ENCODE assay signal across 8 cellular contexts in the genomic region with DNA sequence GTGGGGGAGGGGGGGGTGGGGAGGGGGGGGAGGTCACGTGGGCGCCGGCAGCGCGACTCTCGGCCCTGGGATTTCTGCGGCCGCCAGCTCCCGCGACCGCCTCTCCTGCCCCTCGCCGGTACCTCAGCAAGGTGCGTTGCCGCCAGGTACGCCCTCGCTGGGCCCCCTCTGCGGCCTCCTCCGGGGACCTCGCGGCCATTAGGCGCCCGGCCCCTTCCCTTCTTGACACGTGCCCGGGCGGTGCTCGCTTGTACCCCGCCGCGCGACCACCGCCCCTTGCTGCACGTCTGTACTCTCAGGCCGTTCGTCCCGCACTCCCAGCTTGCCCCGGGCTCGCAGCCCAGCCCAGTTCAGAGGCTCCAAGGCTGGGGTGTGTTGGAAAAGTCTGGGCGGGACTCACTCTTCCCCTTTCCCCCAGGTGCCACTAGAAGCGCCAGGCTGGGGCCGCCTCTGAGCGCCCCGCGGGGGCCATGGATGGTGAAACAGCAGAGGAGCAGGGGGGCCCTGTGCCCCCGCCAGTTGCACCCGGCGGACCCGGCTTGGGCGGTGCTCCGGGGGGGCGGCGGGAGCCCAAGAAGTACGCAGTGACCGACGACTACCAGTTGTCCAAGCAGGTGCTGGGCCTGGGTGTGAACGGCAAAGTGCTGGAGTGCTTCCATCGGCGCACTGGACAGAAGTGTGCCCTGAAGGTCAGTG. TPM values are rescaled to one million over a fixed set of nuclear protein-coding genes. Genes with fewer than 3 reads are reported as not detected.
DNase-seq lines count a peak whose midpoint lies in the region; ATAC-seq and TF ChIP-seq lines count a peak whose summit lies in the region.

A gene (plus strand): TSS at position 56 of the 696 bp plus-strand sequence. CDS start 415 bp downstream, at position 471.

- intact Hi-C loops in HCT116 (cut with micrococcal nuclease) (loop anchor here (2.0 to 5.0 kb wide), 7 partner anchors 270 to 1050 kb away; a partner anchor contains a TSS), right cardiac atrium (cut with DNase I) (loop anchor here (2.0 to 10.0 kb wide), 4 partner anchors 54 to 768 kb away; a partner anchor contains a TSS)

- H3K9me3 ChIP-seq in HCT116 (ENCODE audit: control insufficient read depth in 1 of 2, insufficient read depth in 1 of 2, low read depth in 1 of 2, low read length in 2 of 2) (no peaks in the 10 kb centered on the region), right cardiac atrium (ENCODE audit: control insufficient read depth, low read length) (no peaks in the 10 kb centered on the region)

- CTCF ChIA-PET in HCT116 (lab: Charles Lee): interaction anchor here (0.6 to 3.8 kb wide), 10 partner anchors 8 to 885 kb away, joined by 3 to 83 read pairs (median 8); a partner anchor contains a TSS

- H3K4me3 Mint-ChIP-seq in activated naive CD8-positive, alpha-beta T cell treated with anti-CD3 and anti-CD28 coated beads for 36 hours: peak within 1 kb of the TSS; percentile 92

- H2AFZ ChIP-seq in HCT116 (ENCODE audit: low read depth, low read length, poor library complexity, severe bottlenecking): peak within 1 kb of the TSS; percentile 65

- RAD21 ChIA-PET in HCT116 (lab: Charles Lee; ENCODE audit: low non-redundant PET in 1 of 2, low total read pairs in 2 of 2, uncharacterized antibody in 2 of 2, unreplicated experiment in 2 of 2): interaction anchor here (0.7 to 3.4 kb wide), 6 partner anchors 36 to 1102 kb away, joined by 3 to 40 read pairs (median 6); a partner anchor contains a TSS

- no peak for TF ChIP-seq CTCF in HCT116 (IDR thresholded peaks at IDR 0.05 in 2 of 3, conservative IDR thresholded peaks at IDR 0.05 in 1 of 3; ENCODE audit: borderline replicate concordance in 1 of 3, insufficient read depth in 1 of 3, low read depth in 2 of 3, low read length in 2 of 3)
- TF ChIP-seq CTCF in NB4 (IDR thresholded peaks at IDR 0.05; ENCODE audit: low read depth, low read length): no peak

- peaks cover 60% of the 10 kb centered on the region for H3K4me1 Mint-ChIP-seq in activated naive CD8-positive, alpha-beta T cell treated with anti-CD3 and anti-CD28 coated beads for 36 hours

- peaks cover 61% of the 10 kb centered on the region for H3K36me3 Mint-ChIP-seq in activated naive CD8-positive, alpha-beta T cell treated with anti-CD3 and anti-CD28 coated beads for 36 hours

- H3K27ac Mint-ChIP-seq in activated naive CD8-positive, alpha-beta T cell treated with anti-CD3 and anti-CD28 coated beads for 36 hours: peak within 1 kb of the TSS; percentile 95

- peak within 1 kb of the TSS; percentile 94 for H3K4me2 ChIP-seq in HCT116 (ENCODE audit: low read length)

- H3K9me2 ChIP-seq in HCT116 (ENCODE audit: insufficient read depth): no peaks in the 10 kb centered on the region

- TF ChIP-seq POLR2A in HCT116 (IDR thresholded peaks at IDR 0.05; ENCODE audit: borderline replicate concordance, extremely low read depth, insufficient read depth, insufficient read length) (no peak), NB4 (IDR thresholded peaks at IDR 0.05; ENCODE audit: extremely low read depth, insufficient read length) (peak; percentile 17)

- WGBS in right cardiac atrium: under 1% methylated on average over 58 of the region's 58 CpGs

- H3K4me3 ChIP-seq in HCT116 (replicated peaks in 1 of 2; ENCODE audit: low read depth in 1 of 2, low read length in 2 of 2) (peak within 1 kb of the TSS; percentile 77 to 81), NB4 (ENCODE audit: low read depth, low read length) (peak within 1 kb of the TSS; percentile 100), right cardiac atrium (ENCODE audit: low read length) (peak within 1 kb of the TSS; percentile 71), skeletal muscle cell (ENCODE audit: low read depth, low read length) (peak within 1 kb of the TSS; percentile 81)

- POLR2A ChIA-PET in HCT116 (lab: Charles Lee): interaction anchor here (0.6 to 2.0 kb wide), 8 partner anchors 11 to 768 kb away, joined by 3 to 5 read pairs (median 4); a partner anchor contains a TSS

- H3K27ac ChIP-seq in HCT116 (ENCODE audit: low read depth, low read length) (peak within 1 kb of the TSS; percentile 93), right cardiac atrium (ENCODE audit: low read length) (peak within 1 kb of the TSS; percentile 86)

- H4K20me1 ChIP-seq in HCT116 (ENCODE audit: insufficient read depth): no peaks in the 10 kb centered on the region

- TF ChIP-seq RAD21 in HCT116 (IDR thresholded peaks at IDR 0.05; ENCODE audit: low read depth): no peak

- DNase-seq in NCI-H2227 (lab: John Stamatoyannopoulos, UW; ENCODE audit: unreplicated experiment): peak; percentile 51
- DNase-seq in NCI-H2227 treated with DMSO at 0.1 percent for 48 hours (lab: John Stamatoyannopoulos, UW): no peak
- DNase-seq in HCT116 (ENCODE audit: low read depth, low spot score): no peak
- peak; percentile 75 for DNase-seq in NB4 (ENCODE audit: low read depth)
- DNase-seq in activated naive CD8-positive, alpha-beta T cell treated with anti-CD3 and anti-CD28 coated beads for 36 hours: peak; percentile 40
- DNase-seq in right cardiac atrium: peak; percentile 64 to 85 (median 80)
- DNase-seq in skeletal muscle cell (ENCODE audit: low read depth): no peak
- no peak for DNase-seq in NCI-H774 (lab: John Stamatoyannopoulos, UW)

- H3K36me3 ChIP-seq in HCT116 (ENCODE audit: control insufficient read depth in 1 of 2, insufficient read depth in 2 of 2, low read length in 2 of 2): peaks cover 0 to 7% of the 10 kb centered on the region in 2 experiments; a peak in 1 of 4 replicates

- H3K4me1 ChIP-seq in HCT116 (ENCODE audit: control insufficient read depth in 1 of 2, insufficient read depth in 2 of 2, low read length in 2 of 2) (peaks cover 15 to 50% of the 10 kb centered on the region in 2 experiments), right cardiac atrium (ENCODE audit: control insufficient read depth, insufficient read depth, low read length) (peaks cover 12% of the 10 kb centered on the region)

- peaks cover 4% of the 10 kb centered on the region for H3K27me3 Mint-ChIP-seq in activated naive CD8-positive, alpha-beta T cell treated with anti-CD3 and anti-CD28 coated beads for 36 hours

- peaks cover 48% of the 10 kb centered on the region for H3K79me2 ChIP-seq in HCT116 (ENCODE audit: insufficient read depth, low read length)

- TSS peak; percentile 47 for BruUV-seq in HCT116 (replicated peaks; lab: Mats Ljungman, UMichigan)

- H3K27me3 ChIP-seq in HCT116 (ENCODE audit: insufficient read depth, low read length) (no peaks in the 10 kb centered on the region), right cardiac atrium (ENCODE audit: control insufficient read depth, insufficient read depth) (no peaks in the 10 kb centered on the region)

- H3K9me3 Mint-ChIP-seq in activated naive CD8-positive, alpha-beta T cell treated with anti-CD3 and anti-CD28 coated beads for 36 hours: no peaks in the 10 kb centered on the region

- ATAC-seq in HCT116 (peak; percentile 26), right cardiac atrium (peak; percentile 17 to 31)

- peak within 1 kb of the TSS; percentile 91 for H3K9ac ChIP-seq in HCT116 (ENCODE audit: low read length)

TF ChIP-seq in HCT116, 20 proteins besides CTCF, POLR2A, EP300 and RAD21:
- TF ChIP-seq ZNF274 (IDR thresholded peaks at IDR 0.05; ENCODE audit: low read depth, low read length): no peak
- no peak for TF ChIP-seq EZH2 (IDR thresholded peaks at IDR 0.05)
- TF ChIP-seq CBX3 (IDR thresholded peaks at IDR 0.05; ENCODE audit: low read depth): no peak
- TF ChIP-seq, protein P1, sequence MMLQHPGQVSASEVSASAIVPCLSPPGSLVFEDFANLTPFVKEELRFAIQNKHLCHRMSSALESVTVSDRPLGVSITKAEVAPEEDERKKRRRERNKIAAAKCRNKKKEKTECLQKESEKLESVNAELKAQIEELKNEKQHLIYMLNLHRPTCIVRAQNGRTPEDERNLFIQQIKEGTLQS (IDR thresholded peaks at IDR 0.05): no peak
- peak; percentile 68 for TF ChIP-seq POLR2AphosphoS5 (IDR thresholded peaks at IDR 0.05; ENCODE audit: low read depth, low read length)
- TF ChIP-seq CEBPB (IDR thresholded peaks at IDR 0.05; ENCODE audit: low read depth): no peak
- TF ChIP-seq EGR1 (IDR thresholded peaks at IDR 0.05; ENCODE audit: low read depth): no peak
- TF ChIP-seq TCF7L2 (IDR thresholded peaks at IDR 0.05; ENCODE audit: borderline replicate concordance, extremely low read depth, insufficient read depth, insufficient read length): no peak
- peak; percentile 37; the same call in 1 of the 2 replicates for TF ChIP-seq ZFX (IDR thresholded peaks at IDR 0.05)
- no peak for TF ChIP-seq SRF (IDR thresholded peaks at IDR 0.05; ENCODE audit: low read depth)
- TF ChIP-seq, protein P2, sequence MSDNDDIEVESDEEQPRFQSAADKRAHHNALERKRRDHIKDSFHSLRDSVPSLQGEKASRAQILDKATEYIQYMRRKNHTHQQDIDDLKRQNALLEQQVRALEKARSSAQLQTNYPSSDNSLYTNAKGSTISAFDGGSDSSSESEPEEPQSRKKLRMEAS (IDR thresholded peaks at IDR 0.05): no peak
- no peak for TF ChIP-seq FOSL1 (IDR thresholded peaks at IDR 0.05; ENCODE audit: low read depth)
- TF ChIP-seq JUND (IDR thresholded peaks at IDR 0.05): no peak
- no peak for TF ChIP-seq YY1 (IDR thresholded peaks at IDR 0.05; ENCODE audit: extremely low read depth, insufficient replicate concordance, low read depth, low read length)
- TF ChIP-seq SP1 (IDR thresholded peaks at IDR 0.05; ENCODE audit: low read depth): no peak

RNA-seq across cellular contexts. Expression of the gene that starts here (rescaled TPM):
- 87.3 TPM for total RNA-seq in HCT116 (2021; ENCODE audit: unreplicated experiment)
- 79.5 and 97.2 TPM in 2 replicates for polyA plus RNA-seq in HCT116 (2012)
- total RNA-seq in activated naive CD8-positive, alpha-beta T cell treated with anti-CD3 and anti-CD28 coated beads for 36 hours: 100 to 1,000 TPM; 166 to 171 TPM
- total RNA-seq in right cardiac atrium: 100 to 1,000 TPM; 167 to 260 (median 225) TPM
- polyA plus RNA-seq in right cardiac atrium: 181 TPM

Comparison
In these comparisons a context has a peak if more than half of its experiments do, and no peak if none do; other contexts are left out.
1. DNase-seq: peak in NCI-H2227 (single experiment), NB4 (single experiment), activated naive CD8-positive, alpha-beta T cell treated with anti-CD3 and anti-CD28 coated beads for 36 hours (single experiment) and right cardiac atrium (3 of 3); none in NCI-H2227 treated with DMSO at 0.1 percent for 48 hours (single experiment), HCT116 (single experiment), skeletal muscle cell (single experiment) and NCI-H774 (single experiment).
2. Peak in every context shown above with its lines, with median percentiles within 50 percentile points of each other: H3K4me3 ChIP-seq.